In the genomic region with DNA sequence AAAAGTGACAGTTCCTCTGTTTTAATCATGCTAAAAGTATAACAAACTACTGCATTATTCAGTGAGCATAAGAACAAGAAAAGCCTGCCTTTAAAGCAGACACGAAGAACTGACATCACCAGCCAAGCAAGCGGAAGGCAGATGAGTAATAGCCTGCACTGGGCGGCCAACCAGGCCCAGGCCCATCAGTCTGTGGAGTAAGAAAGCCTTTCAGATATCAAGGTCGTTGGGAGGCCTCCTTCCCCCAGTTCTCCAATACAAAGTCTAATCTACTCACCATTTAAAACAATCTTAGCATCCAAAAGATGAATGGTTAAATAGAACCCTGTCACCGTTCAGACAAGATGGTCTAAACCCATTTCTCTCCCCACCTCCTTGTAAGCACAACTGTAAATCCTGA, we compare ENCODE assay signal across 9 cellular contexts.
DNase-seq lines count a peak whose midpoint lies in the region; ATAC-seq and TF ChIP-seq lines count a peak whose summit lies in the region.
"Had no signal": no experiment of that assay in that cellular context is flagged by ENCODE, and none has a peak within 500 bp of the region (broad histone marks: within the 10 kb centered on the region; RNA-seq: fewer than 3 reads in every experiment).

No MANE protein-coding gene starts in this region.

- peak overlapping the region; percentile 1; the same call in 1 of the 2 replicates for H4K5ac ChIP-seq in IMR-90 (ENCODE audit: low read depth, low read length)

- in situ Hi-C loops in IMR-90 (cut with MboI; ENCODE audit: low sequenced_read_pairs): no loop called here

- peak overlapping the region; percentile 35; the same call in 1 of the 2 replicates for H2AK5ac ChIP-seq in IMR-90 (ENCODE audit: low read depth, low read length)

- no peaks in the 10 kb centered on the region for H3K36me3 ChIP-seq in IMR-90 (ENCODE audit: control insufficient read depth, insufficient read depth, low read length)
- H3K36me3 ChIP-seq in upper lobe of left lung: no peaks in the 10 kb centered on the region

- peak; percentile 24; the same call in 1 of the 2 replicates for TF ChIP-seq RAD21 in IMR-90 (IDR thresholded peaks at IDR 0.05; ENCODE audit: low read length)

- no TSS peak for BruUV-seq in IMR-90 (replicated peaks; lab: Mats Ljungman, UMichigan)

- H2BK15ac ChIP-seq in IMR-90 (ENCODE audit: low read depth, low read length): peak overlapping the region; percentile 49; the same call in 1 of the 3 replicates

- TF ChIP-seq CTCF in IMR-90 (conservative IDR thresholded peaks at IDR 0.05; ENCODE audit: low read depth, low read length): no peak
- no peak for TF ChIP-seq CTCF in upper lobe of left lung (IDR thresholded peaks at IDR 0.05)

- H2BK5ac ChIP-seq in IMR-90 (ENCODE audit: low read depth, low read length, poor library complexity, severe bottlenecking): peak overlapping the region; percentile 42

- no peaks in the 10 kb centered on the region for H3K27me3 ChIP-seq in IMR-90 (ENCODE audit: control insufficient read depth, insufficient read depth, low read length)
- no peaks in the 10 kb centered on the region for H3K27me3 ChIP-seq in upper lobe of left lung

- H3K79me1 ChIP-seq in IMR-90 (ENCODE audit: low read depth in 1 of 2, low read length in 2 of 2): peaks cover 21 to 62% of the 10 kb centered on the region in 2 experiments

- WGBS in IMR-90 (ENCODE audit: extremely low coverage in 2 of 2, insufficient read length in 1 of 2), 2 experiments: no CpG with 5 or more reads among the region's 5 CpGs
- 51 to 53% methylated on average over 5 of the region's 5 CpGs for WGBS in upper lobe of left lung, 2 donors

- H3K9me3 ChIP-seq in IMR-90 (ENCODE audit: control insufficient read depth, insufficient read depth, low read length): no peaks in the 10 kb centered on the region
- no peaks in the 10 kb centered on the region for H3K9me3 ChIP-seq in upper lobe of left lung

- H2AK9ac ChIP-seq in IMR-90 (replicated peaks; ENCODE audit: low read depth, low read length, poor library complexity): no peak overlapping the region

- peak overlapping the region; percentile 61 for H2BK120ac ChIP-seq in IMR-90 (ENCODE audit: low read depth, low read length)

- H3K56ac ChIP-seq in IMR-90 (ENCODE audit: extremely low read depth, insufficient read depth, low read length): peak overlapping the region; percentile 25; the same call in 1 of the 2 replicates

- H3K27me3 Mint-ChIP-seq in activated CD4-positive, alpha-beta memory T cell treated with anti-CD3 and anti-CD28 coated beads for 36 hours: no peaks in the 10 kb centered on the region
- H3K27me3 Mint-ChIP-seq: activated naive CD8-positive, alpha-beta T cell had no signal

- peak overlapping the region; percentile 10; the same call in 1 of the 2 replicates for H3K18ac ChIP-seq in IMR-90 (ENCODE audit: low read depth, low read length)

- H3K27ac Mint-ChIP-seq in activated CD4-positive, alpha-beta memory T cell treated with anti-CD3 and anti-CD28 coated beads for 36 hours: no peak overlapping the region
- H3K27ac Mint-ChIP-seq: activated naive CD8-positive, alpha-beta T cell had no signal

- H3K4me1 ChIP-seq in IMR-90 (ENCODE audit: control insufficient read depth, insufficient read depth, low read length) (peaks cover 22% of the 10 kb centered on the region), upper lobe of left lung (peaks cover 46 to 56% (median 48%) of the 10 kb centered on the region in 4 donors)

- H3K4me3 Mint-ChIP-seq in activated CD4-positive, alpha-beta memory T cell treated with anti-CD3 and anti-CD28 coated beads for 36 hours: no peak overlapping the region
- H3K4me3 Mint-ChIP-seq: activated naive CD8-positive, alpha-beta T cell had no signal

- ATAC-seq in IMR-90 (ENCODE audit: low read depth) (peak; percentile 91), upper lobe of left lung (ENCODE audit: low FRiP score in 2 of 2) (peak; percentile 72 to 93), GM18502 (IDR thresholded peaks at IDR 0.05; ENCODE audit: poor library complexity, unreplicated experiment) (no peak)

- dilution Hi-C loops in IMR-90 (cut with HindIII; ENCODE audit: low sequenced_read_pairs, unreplicated experiment): no loop called here

- H4K91ac ChIP-seq in IMR-90 (ENCODE audit: insufficient read depth, low read depth, low read length): peak overlapping the region; percentile 34; the same call in 1 of the 2 replicates

- H4K20me1 ChIP-seq in IMR-90 (ENCODE audit: insufficient read depth, low read length): no peaks in the 10 kb centered on the region; the same call in 1 of the 2 replicates

- DNase-seq in Daoy (ENCODE audit: low read depth) (peak; percentile 83), IMR-90 (peak; percentile 87), lung microvascular endothelial cell (ENCODE audit: low read depth in 2 of 2) (peak; percentile 68 to 95), upper lobe of left lung (peak in 1 of 2 donors; percentile 29), SHP77 (lab: John Stamatoyannopoulos, UW) (no peak)
- no peak for DNase-seq in activated CD4-positive, alpha-beta memory T cell treated with anti-CD3 and anti-CD28 coated beads for 36 hours

- no peaks in the 10 kb centered on the region for H3K36me3 Mint-ChIP-seq in activated CD4-positive, alpha-beta memory T cell treated with anti-CD3 and anti-CD28 coated beads for 36 hours
- H3K36me3 Mint-ChIP-seq: activated naive CD8-positive, alpha-beta T cell had no signal

- no peak for TF ChIP-seq EP300 in upper lobe of left lung (IDR thresholded peaks at IDR 0.05)

- peaks cover 9% of the 10 kb centered on the region for H3K9me1 ChIP-seq in IMR-90 (ENCODE audit: insufficient read depth, low read length)

- peak overlapping the region; percentile 39; the same call in 1 of the 2 replicates for H3K14ac ChIP-seq in IMR-90 (replicated peaks; ENCODE audit: low read depth, low read length)

- H3K4me3 ChIP-seq in IMR-90 (ENCODE audit: insufficient read depth, low read depth, low read length): no peak overlapping the region
- no peak overlapping the region for H3K4me3 ChIP-seq in upper lobe of left lung

- peak overlapping the region; percentile 53 to 85 for H4K8ac ChIP-seq in IMR-90 (ENCODE audit: low read depth in 2 of 2, low read length in 2 of 2)

- no peaks in the 10 kb centered on the region for H3K9me3 Mint-ChIP-seq in activated CD4-positive, alpha-beta memory T cell treated with anti-CD3 and anti-CD28 coated beads for 36 hours

- no peak overlapping the region for H2BK20ac ChIP-seq in IMR-90 (ENCODE audit: low read depth, low read length)

- H3K9ac ChIP-seq in IMR-90 (ENCODE audit: low read depth, low read length): peak overlapping the region; percentile 19; the same call in 1 of the 2 replicates

- H3K4me1 Mint-ChIP-seq in activated CD4-positive, alpha-beta memory T cell treated with anti-CD3 and anti-CD28 coated beads for 36 hours (ENCODE audit: low read depth): no peaks in the 10 kb centered on the region

- H3K4ac ChIP-seq in IMR-90 (ENCODE audit: low read depth, low read length): peak overlapping the region; percentile 47

- H3K27ac ChIP-seq in IMR-90 (ENCODE audit: insufficient read depth, low read length) (no peak overlapping the region; the same call in 1 of the 2 replicates), cingulate gyrus (ENCODE audit: low read depth, low read length) (peak overlapping the region; percentile 99), upper lobe of left lung (peak overlapping the region; percentile 74 to 89 (median 79))

- POLR2A ChIA-PET in IMR-90 (lab: Charles Lee; ENCODE audit: unreplicated experiment): no interaction called here
- POLR2A ChIA-PET in activated CD4-positive, alpha-beta memory T cell treated with anti-CD3 and anti-CD28 coated beads for 36 hours (lab: Charles Lee): no interaction called here

- TF ChIP-seq POLR2A in IMR-90 (IDR thresholded peaks at IDR 0.05; ENCODE audit: low read depth, low read length) (no peak), upper lobe of left lung (IDR thresholded peaks at IDR 0.05) (no peak)

- H2AFZ ChIP-seq in IMR-90 (replicated peaks; ENCODE audit: low read length, poor library complexity): no peak overlapping the region

- H3K4me2 ChIP-seq in IMR-90 (ENCODE audit: low read depth, low read length): peak overlapping the region; percentile 47; the same call in 1 of the 2 replicates

- intact Hi-C loops in IMR-90 (cut with micrococcal nuclease): loop anchor here (5.0 kb wide), 1 partner anchor 68 kb away; a partner anchor contains a TSS
- intact Hi-C loops in activated CD4-positive, alpha-beta memory T cell treated with anti-CD3 and anti-CD28 coated beads for 36 hours (cut with micrococcal nuclease): no loop called here

- CTCF ChIA-PET in IMR-90 (lab: Yijun Ruan, JAX): no interaction called here
- CTCF ChIA-PET in activated CD4-positive, alpha-beta memory T cell treated with anti-CD3 and anti-CD28 coated beads for 36 hours (lab: Charles Lee): no interaction called here

- H3K23ac ChIP-seq in IMR-90 (ENCODE audit: low read depth, low read length): peak overlapping the region; percentile 46; the same call in 1 of the 2 replicates

TF ChIP-seq in IMR-90, 13 proteins besides CTCF, POLR2A, EP300 and RAD21 (continues in another document):
- TF ChIP-seq CHD1 (IDR thresholded peaks at IDR 0.05; ENCODE audit: low read depth, low read length): no peak
- no peak for TF ChIP-seq RFX5 (IDR thresholded peaks at IDR 0.05; ENCODE audit: low read depth, low read length)
- TF ChIP-seq MXI1 (IDR thresholded peaks at IDR 0.05; ENCODE audit: borderline replicate concordance, low read depth, low read length): no peak
- no peak for TF ChIP-seq BHLHE40 (IDR thresholded peaks at IDR 0.05; ENCODE audit: low read depth, low read length)
- peak; percentile 42; the same call in 1 of the 2 replicates for TF ChIP-seq CEBPB (IDR thresholded peaks at IDR 0.05; ENCODE audit: low read depth, low read length)
- no peak for TF ChIP-seq MAFK (IDR thresholded peaks at IDR 0.05; ENCODE audit: low read depth, low read length)
- no peak for TF ChIP-seq RCOR1 (IDR thresholded peaks at IDR 0.05; ENCODE audit: insufficient replicate concordance, low read length)
- no peak for TF ChIP-seq MAZ (IDR thresholded peaks at IDR 0.05; ENCODE audit: borderline replicate concordance, low read depth, low read length)
- no peak for TF ChIP-seq NFE2L2 (IDR thresholded peaks at IDR 0.05; ENCODE audit: low read depth, low read length)
- TF ChIP-seq, protein P1, sequence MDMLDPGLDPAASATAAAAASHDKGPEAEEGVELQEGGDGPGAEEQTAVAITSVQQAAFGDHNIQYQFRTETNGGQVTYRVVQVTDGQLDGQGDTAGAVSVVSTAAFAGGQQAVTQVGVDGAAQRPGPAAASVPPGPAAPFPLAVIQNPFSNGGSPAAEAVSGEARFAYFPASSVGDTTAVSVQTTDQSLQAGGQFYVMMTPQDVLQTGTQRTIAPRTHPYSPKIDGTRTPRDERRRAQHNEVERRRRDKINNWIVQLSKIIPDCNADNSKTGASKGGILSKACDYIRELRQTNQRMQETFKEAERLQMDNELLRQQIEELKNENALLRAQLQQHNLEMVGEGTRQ (IDR thresholded peaks at IDR 0.05; ENCODE audit: low read depth, low read length): no peak

Comparison
In these comparisons a context has a peak if more than half of its experiments do, and no peak if none do; other contexts are left out.
1. DNase-seq: peak in Daoy (single experiment), IMR-90 (single experiment) and lung microvascular endothelial cell (2 of 2); none in activated CD4-positive, alpha-beta memory T cell treated with anti-CD3 and anti-CD28 coated beads for 36 hours (single experiment) and SHP77 (0 of 2).